ENCODE assay signal across 9 cellular contexts in genomic region chr2:72149556-72150156, GRCh38. TPM values are rescaled to one million over a fixed set of nuclear protein-coding genes. Genes with fewer than 3 reads are reported as not detected.
DNase-seq lines count a peak whose midpoint lies in the region; ATAC-seq and TF ChIP-seq lines count a peak whose summit lies in the region.
"Had no signal": no experiment of that assay in that cellular context is flagged by ENCODE, and none has a peak within 500 bp of the region (broad histone marks: within the 10 kb centered on the region; RNA-seq: fewer than 3 reads in every experiment).

No MANE protein-coding gene starts in this region.

- no peak overlapping the region for H3K4me2 ChIP-seq in Karpas-422 (ENCODE audit: low read depth, low read length, poor library complexity, severe bottlenecking)

- H3K27me3 ChIP-seq in Panc1 (ENCODE audit: control insufficient read depth, insufficient read depth, low read length), result peaks cover 11% of the 10 kb centered on the region
- H3K27me3 ChIP-seq in Karpas-422 (ENCODE audit: low read length), result no peaks in the 10 kb centered on the region

- H3K4me1 Mint-ChIP-seq in effector memory CD8-positive, alpha-beta T cell (ENCODE audit: low read depth in 2 of 2), result peaks cover 27 to 29% of the 10 kb centered on the region in 2 donors
- H3K4me1 Mint-ChIP-seq in naive B cell, result peaks cover 32 to 47% (median 42%) of the 10 kb centered on the region in 3 donors

- peak overlapping the region; percentile 78 to 92 for H3K4me3 Mint-ChIP-seq in effector memory CD8-positive, alpha-beta T cell
- H3K4me3 Mint-ChIP-seq in naive B cell, result peak overlapping the region; percentile 48 to 94 (median 86)

- TF ChIP-seq CTCF in GM10266 (IDR thresholded peaks at IDR 0.05; ENCODE audit: control insufficient read depth, insufficient read depth, low read depth, missing control alignments), result no peak
- TF ChIP-seq CTCF in Panc1 (IDR thresholded peaks at IDR 0.05), result no peak

- H3K9me3 Mint-ChIP-seq in effector memory CD8-positive, alpha-beta T cell, result no peaks in the 10 kb centered on the region
- peaks cover 0 to 12% (median 7%) of the 10 kb centered on the region in 7 donors for H3K9me3 Mint-ChIP-seq in naive B cell

- H3K9me2 ChIP-seq in Karpas-422 (replicated peaks; ENCODE audit: insufficient read depth, low read length), result no peaks in the 10 kb centered on the region

- POLR2A ChIA-PET in Panc1 (lab: Charles Lee), result no interaction called here

- H3K27ac ChIP-seq in Panc1 (ENCODE audit: low read length), result no peak overlapping the region
- no peak overlapping the region for H3K27ac ChIP-seq in Karpas-422 (ENCODE audit: low read length)
- H3K27ac ChIP-seq: epithelial cell of prostate had no signal

- H3K27me3 Mint-ChIP-seq in effector memory CD8-positive, alpha-beta T cell, result peaks cover 73 to 98% of the 10 kb centered on the region in 2 donors
- H3K27me3 Mint-ChIP-seq in naive B cell, result peaks cover 54 to 89% (median 86%) of the 10 kb centered on the region in 3 donors

- H3K4me1 ChIP-seq in Panc1 (ENCODE audit: control insufficient read depth, insufficient read depth, low read length) (peaks cover 22% of the 10 kb centered on the region), Karpas-422 (ENCODE audit: low read length) (no peaks in the 10 kb centered on the region)

- peak; percentile 16 for DNase-seq in GM10266 (ENCODE audit: extremely low spot score)
- DNase-seq in Panc1 (ENCODE audit: low read depth, low spot score), result no peak
- DNase-seq in effector memory CD8-positive, alpha-beta T cell, result peak in 1 of 3 experiments; percentile 1
- DNase-seq in naive B cell, result no peak
- DNase-seq in Karpas-422, result no peak
- no peak for DNase-seq in NCI-H2107 (lab: John Stamatoyannopoulos, UW)

- H3K36me3 ChIP-seq in Panc1 (ENCODE audit: control insufficient read depth, insufficient read depth, low read length) (no peaks in the 10 kb centered on the region), Karpas-422 (ENCODE audit: insufficient read depth, low read length) (no peaks in the 10 kb centered on the region)

- H3K9me3 ChIP-seq in Panc1 (ENCODE audit: control insufficient read depth, insufficient read depth, low read depth, low read length) (no peaks in the 10 kb centered on the region), Karpas-422 (ENCODE audit: low read length) (peaks cover 11% of the 10 kb centered on the region; the same call in 1 of the 2 replicates)

- H3K9ac ChIP-seq in Karpas-422 (ENCODE audit: low read length), result no peak overlapping the region

- H3K36me3 Mint-ChIP-seq in effector memory CD8-positive, alpha-beta T cell (ENCODE audit: insufficient read depth), result no peaks in the 10 kb centered on the region
- H3K36me3 Mint-ChIP-seq in naive B cell, result peaks cover 0 to 21% of the 10 kb centered on the region in 2 donors

- H3K4me3 ChIP-seq in Panc1 (ENCODE audit: low read depth in 2 of 2, low read length in 2 of 2) (peak overlapping the region; percentile 40 to 64), Karpas-422 (ENCODE audit: low read length) (no peak overlapping the region)

- ATAC-seq in Panc1 (peak; percentile 2), naive B cell (ENCODE audit: low read depth in 2 of 2) (peak; percentile 26 to 29), HG03045 (IDR thresholded peaks at IDR 0.05; ENCODE audit: unreplicated experiment) (no peak), HG02970 (IDR thresholded peaks at IDR 0.05; ENCODE audit: low FRiP score, unreplicated experiment) (no peak)
- ATAC-seq in effector memory CD8-positive, alpha-beta T cell (replicated peaks), result peak; percentile 49

- H3K79me2 ChIP-seq in Karpas-422 (ENCODE audit: low read length), result no peaks in the 10 kb centered on the region

- CTCF ChIA-PET in Panc1 (lab: Charles Lee), result interaction anchor here (0.5 to 1.6 kb wide), 10 partner anchors 213 to 636 kb away, joined by 3 to 17 read pairs (median 4); no protein-coding TSS in a partner anchor

- peak overlapping the region in 1 of 2 donors; percentile 86 for H3K27ac Mint-ChIP-seq in effector memory CD8-positive, alpha-beta T cell
- H3K27ac Mint-ChIP-seq in naive B cell, result peak overlapping the region in 2 of 6 donors; percentile 14 to 71

- H4K20me1 ChIP-seq in Karpas-422 (ENCODE audit: insufficient read depth, low read depth, low read length), result no peaks in the 10 kb centered on the region

- in situ Hi-C loops in Panc1 (cut with HindIII; ENCODE audit: low pct_unique_long_range_greater_than_20kb, low sequenced_read_pairs), result no loop called here

- intact Hi-C loops in Panc1 (cut with micrococcal nuclease; ENCODE audit: unreplicated experiment), result loop anchor here (1.0 to 10.0 kb wide), 5 partner anchors 225 to 602 kb away; no protein-coding TSS in a partner anchor

- H2AFZ ChIP-seq in Karpas-422 (ENCODE audit: low read length), result no peak overlapping the region

- BruUV-seq in Panc1 (replicated peaks; lab: Mats Ljungman, UMichigan), result no TSS peak

RNA-seq across cellular contexts. Expression of gene CYP26B1, which starts 2.0 kb away (rescaled TPM):
- 12.3 TPM for total RNA-seq in Panc1 (2021; ENCODE audit: unreplicated experiment)
- polyA plus RNA-seq in Panc1 (2012; ENCODE audit: insufficient read length), result 6.8 TPM
- not detected for polyA plus RNA-seq in naive B cell (ENCODE audit: low read depth in 6 of 6)
- total RNA-seq in Karpas-422 (2014; rRNA removed; shearing (Covaris generic); ENCODE audit: low replicate concordance), result not detected in 2 replicates

Comparison
In these comparisons a context has a peak if more than half of its experiments do, and no peak if none do; other contexts are left out.
1. ATAC-seq: peak in Panc1 (single experiment), effector memory CD8-positive, alpha-beta T cell (single experiment) and naive B cell (2 of 2); none in HG03045 (single experiment) and HG02970 (single experiment).
2. RNA of gene CYP26B1, which starts 2.0 kb away (total RNA-seq): 12.3 TPM in Panc1 (single experiment); not detected in Karpas-422; every median in the first group is over 10 times any median in the second.